Comparison of ENCODE assay signal across 17 cellular contexts in genomic region chr9:112384219-112384618, GRCh38. TPM values are rescaled to one million over a fixed set of nuclear protein-coding genes. Genes with fewer than 3 reads are reported as not detected.
A peak's percentile ranks its signal among the peaks of the same experiment; 100 is the strongest.
DNase-seq lines count a peak whose midpoint lies in the region; ATAC-seq and TF ChIP-seq lines count a peak whose summit lies in the region.
"Had no signal": no experiment of that assay in that cellular context is flagged by ENCODE, and none has a peak within 500 bp of the region (broad histone marks: within the 10 kb centered on the region; RNA-seq: fewer than 3 reads in every experiment).

No MANE protein-coding gene starts in this region.

- no peaks in the 10 kb centered on the region for H3K27me3 ChIP-seq in trophoblast cell (ENCODE audit: insufficient read depth, low read length)
- H3K27me3 ChIP-seq: body of pancreas, right atrium auricular region had no signal

- no peak overlapping the region for H3K4me3 Mint-ChIP-seq in chondrocyte (ENCODE audit: unreplicated experiment)
- H3K4me3 Mint-ChIP-seq in nephron: peak overlapping the region; percentile 22 to 42 (median 30)
- H3K4me3 Mint-ChIP-seq: activated naive CD4-positive, alpha-beta T cell treated with anti-CD3 and anti-CD28 coated beads, Interleukin-2, amount 50 U/mL, for 24 hours had no signal

- no peak overlapping the region for H4K91ac ChIP-seq in trophoblast cell (ENCODE audit: low read depth, low read length)

- no peak overlapping the region for H2AFZ ChIP-seq in trophoblast cell (ENCODE audit: insufficient read depth, low read length, poor library complexity)

- H3K36me3 Mint-ChIP-seq in chondrocyte (ENCODE audit: low read depth) (peaks cover 3% of the 10 kb centered on the region), nephron (ENCODE audit: low read depth) (peaks cover 24% of the 10 kb centered on the region)

- H3K4me1 Mint-ChIP-seq in chondrocyte (ENCODE audit: low read depth): peaks cover 32% of the 10 kb centered on the region
- peaks cover 41% of the 10 kb centered on the region for H3K4me1 Mint-ChIP-seq in nephron

- no peak for ATAC-seq in HG02884 (IDR thresholded peaks at IDR 0.05; ENCODE audit: unreplicated experiment)
- no peak for ATAC-seq in GM19452 (IDR thresholded peaks at IDR 0.05; ENCODE audit: unreplicated experiment)
- ATAC-seq: body of pancreas, left colon had no signal

- no peak overlapping the region for H2BK12ac ChIP-seq in trophoblast cell (ENCODE audit: low read length)

- H3K27me3 Mint-ChIP-seq in chondrocyte (ENCODE audit: low read depth) (no peaks in the 10 kb centered on the region), nephron (ENCODE audit: low read depth) (no peaks in the 10 kb centered on the region)
- H3K27me3 Mint-ChIP-seq: activated naive CD4-positive, alpha-beta T cell treated with anti-CD3 and anti-CD28 coated beads, Interleukin-2, amount 50 U/mL, for 24 hours had no signal

- peaks cover 2% of the 10 kb centered on the region for H3K36me3 ChIP-seq in urinary bladder (ENCODE audit: insufficient read depth)
- H3K36me3 ChIP-seq in trophoblast cell (ENCODE audit: control insufficient read depth in 1 of 2, insufficient read depth in 2 of 2, low read length in 2 of 2): peaks cover 0 to 2% of the 10 kb centered on the region in 2 experiments
- H3K36me3 ChIP-seq: right atrium auricular region had no signal

- no peak overlapping the region for H4K8ac ChIP-seq in trophoblast cell (ENCODE audit: low read depth, low read length)

- H2BK120ac ChIP-seq in trophoblast cell (ENCODE audit: insufficient read depth, low read length, poor library complexity): no peak overlapping the region

- no peak overlapping the region for H3K14ac ChIP-seq in trophoblast cell (ENCODE audit: low read length)

- H3K9me3 Mint-ChIP-seq in chondrocyte (ENCODE audit: low read depth): no peaks in the 10 kb centered on the region
- H3K9me3 Mint-ChIP-seq in nephron: peaks cover 5% of the 10 kb centered on the region
- H3K9me3 Mint-ChIP-seq: activated naive CD4-positive, alpha-beta T cell treated with anti-CD3 and anti-CD28 coated beads, Interleukin-2, amount 50 U/mL, for 24 hours had no signal

- H3K23ac ChIP-seq in trophoblast cell (ENCODE audit: low read length): no peak overlapping the region

- H4K12ac ChIP-seq in trophoblast cell (ENCODE audit: low read depth, low read length): no peak overlapping the region

- H3K4me1 ChIP-seq in urinary bladder (ENCODE audit: insufficient read depth) (no peaks in the 10 kb centered on the region), trophoblast cell (ENCODE audit: control insufficient read depth in 1 of 2, insufficient read depth in 2 of 2, low read length in 2 of 2) (peaks cover 0 to 3% of the 10 kb centered on the region in 2 experiments)

- H3K27ac ChIP-seq in urinary bladder (ENCODE audit: low read depth): peak overlapping the region; percentile 62
- H3K27ac ChIP-seq in trophoblast cell (ENCODE audit: low read depth, low read length): no peak overlapping the region
- H3K27ac ChIP-seq: 22Rv1, right atrium auricular region had no signal

- no peaks in the 10 kb centered on the region for H3K9me3 ChIP-seq in trophoblast cell (ENCODE audit: insufficient read depth, low read depth, low read length)
- H3K9me3 ChIP-seq: body of pancreas, right atrium auricular region had no signal

- H3K27ac Mint-ChIP-seq in chondrocyte (ENCODE audit: unreplicated experiment): peak overlapping the region; percentile 59
- H3K27ac Mint-ChIP-seq in nephron: peak overlapping the region; percentile 69 to 86 (median 74)
- H3K27ac Mint-ChIP-seq: activated naive CD4-positive, alpha-beta T cell treated with anti-CD3 and anti-CD28 coated beads, Interleukin-2, amount 50 U/mL, for 24 hours had no signal

- no peak overlapping the region for H3K18ac ChIP-seq in trophoblast cell (ENCODE audit: low read length)

- H2AK5ac ChIP-seq in trophoblast cell (ENCODE audit: low read length): no peak overlapping the region

- no peak overlapping the region for H2BK5ac ChIP-seq in trophoblast cell (ENCODE audit: low read depth, low read length, poor library complexity)

- H3K4ac ChIP-seq in trophoblast cell (ENCODE audit: low read depth, low read length): no peak overlapping the region

- peaks cover 7% of the 10 kb centered on the region for H3K79me1 ChIP-seq in trophoblast cell (ENCODE audit: low read length)

- TF ChIP-seq CTCF in chondrocyte (IDR thresholded peaks at IDR 0.05) (no peak), nephron (IDR thresholded peaks at IDR 0.05; ENCODE audit: unreplicated experiment in 3 of 3) (no peak)

- no peak overlapping the region for H3K9ac ChIP-seq in trophoblast cell (ENCODE audit: low read length)

- 68% methylated on average over 1 of the region's 1 CpG for WGBS in urinary bladder
- no CpG with 5 or more reads among the region's 1 CpG for WGBS in trophoblast cell (ENCODE audit: extremely low coverage, insufficient coverage, insufficient read length)

- H3K4me2 ChIP-seq in trophoblast cell (ENCODE audit: low read length): no peak overlapping the region

- peaks cover 7% of the 10 kb centered on the region for H3K79me2 ChIP-seq in trophoblast cell (ENCODE audit: control insufficient read depth, insufficient read depth, low read length, poor library complexity)

- H3K4me3 ChIP-seq in urinary bladder (ENCODE audit: low read depth, low read length): no peak overlapping the region
- no peak overlapping the region for H3K4me3 ChIP-seq in trophoblast cell (ENCODE audit: low read depth, low read length)
- H3K4me3 ChIP-seq: body of pancreas, right atrium auricular region had no signal

- DNase-seq in NCI-H446 treated with DMSO at 0.1 percent for 48 hours (lab: John Stamatoyannopoulos, UW): peak; percentile 0
- no peak for DNase-seq in NCI-H446 (lab: John Stamatoyannopoulos, UW)
- no peak for DNase-seq in chondrocyte (ENCODE audit: low spot score)
- DNase-seq in trophoblast cell: no peak
- DNase-seq: activated CD4-positive, alpha-beta T cell treated with anti-CD3 and anti-CD28 coated beads for 1 hour; Caco-2; left colon; NCI-H1436 treated with DMSO at 0.1 percent for 48 hours; NCI-H69 had no signal

RNA-seq across cellular contexts. Expression of gene HSDL2, which starts 4.3 kb away (rescaled TPM):
- total RNA-seq in chondrocyte: 20.6 to 23.6 TPM (median 21.1 TPM) in 3 replicates
- total RNA-seq in urinary bladder: 63.5 TPM
- 31.3 TPM for polyA plus RNA-seq in urinary bladder
- 16.2 and 16.4 TPM in 2 replicates for polyA plus RNA-seq in trophoblast cell (2013)

RNA-seq across cellular contexts. Expression of gene PTBP3, which starts 50.8 kb away (rescaled TPM):
- total RNA-seq in chondrocyte: 43.6 to 56.7 TPM (median 55.1 TPM) in 3 replicates
- total RNA-seq in urinary bladder: 59.9 TPM
- 12.0 TPM for polyA plus RNA-seq in urinary bladder
- polyA plus RNA-seq in trophoblast cell (2013): 64.1 and 68.0 TPM in 2 replicates
